In genomic region chr20:34663213-34663943, GRCh38 we compare ENCODE assay signal across 24 cellular contexts. TPM values are rescaled to one million over a fixed set of nuclear protein-coding genes. Genes with fewer than 3 reads are reported as not detected.
A peak's percentile ranks its signal among the peaks of the same experiment; 100 is the strongest.
DNase-seq lines count a peak whose midpoint lies in the region; TF ChIP-seq lines count a peak whose summit lies in the region.
"Had no signal": no experiment of that assay in that cellular context is flagged by ENCODE, and none has a peak within 500 bp of the region (broad histone marks: within the 10 kb centered on the region; RNA-seq: fewer than 3 reads in every experiment).

No MANE protein-coding gene starts in this region.

- DNase-seq in AG10803 (ENCODE audit: low read depth): peak; percentile 67
- DNase-seq in HEK293T (ENCODE audit: extremely low spot score): peak; percentile 26
- DNase-seq in NOMO-1 (lab: John Stamatoyannopoulos, UW; ENCODE audit: unreplicated experiment in 2 of 2): peak; percentile 70 to 93
- peak; percentile 90 for DNase-seq in fibroblast of villous mesenchyme (ENCODE audit: low read depth)
- DNase-seq in GOT3 (lab: John Stamatoyannopoulos, UW): no peak
- no peak for DNase-seq in superior temporal gyrus (ENCODE audit: extremely low spot score)
- no peak for DNase-seq in amniotic stem cell (lab: John Stamatoyannopoulos, UW)
- no peak for DNase-seq in activated CD8-positive, alpha-beta memory T cell treated with anti-CD3 and anti-CD28 coated beads, Interleukin-2, amount 50 U/mL, for 4 hours
- DNase-seq: activated CD4-positive, alpha-beta memory T cell treated with anti-CD3 and anti-CD28 coated beads, Interleukin-2, amount 10 ng/mL, durations not matched to agents 7 days and 5 days; activated CD4-positive, alpha-beta T cell treated with anti-CD3 and anti-CD28 coated beads for 1 hour; anterior cingulate cortex; Calu3; cortex of kidney; hypothalamus; immature natural killer cell; NCI-H1417 treated with DMSO at 0.1 percent for 48 hours; NCI-H526 treated with DMSO at 0.1 percent for 48 hours; psoas muscle; RPMI8226; sigmoid colon; stimulated activated CD4-positive, alpha-beta T cell treated with anti-CD3 and anti-CD28 coated beads, Interleukin-4, amount 100 ng/mL, for 4 hours; substantia nigra; upper lobe of left lung had no signal

- H3K4me3 ChIP-seq in AG10803 (ENCODE audit: low read length) (no peak overlapping the region), fibroblast of villous mesenchyme (ENCODE audit: low read depth, low read length) (no peak overlapping the region)
- H3K4me3 ChIP-seq: psoas muscle, sigmoid colon, SK-N-MC, upper lobe of left lung had no signal

- POLR2A ChIA-PET in HEK293T (lab: Yijun Ruan, JAX): interaction anchor here (0.9 to 1.1 kb wide), 2 partner anchors 10 to 13 kb away, joined by 3 to 4 read pairs; no protein-coding TSS in a partner anchor

- CTCF ChIA-PET in HEK293T (lab: Yijun Ruan, JAX): interaction anchor here (0.6 kb wide), 1 partner anchor 32 kb away, joined by 6 read pairs; no protein-coding TSS in a partner anchor

- TF ChIP-seq CTCF in AG10803 (conservative IDR thresholded peaks at IDR 0.05; ENCODE audit: low read length) (no peak), fibroblast of villous mesenchyme (IDR thresholded peaks at IDR 0.05; ENCODE audit: insufficient read depth, low read depth, low read length) (no peak)

TF ChIP-seq in HEK293T, 16 proteins besides CTCF, POLR2A, EP300 and RAD21:
- TF ChIP-seq PKNOX1 (IDR thresholded peaks at IDR 0.05) (peak; percentile 83), SP1 (IDR thresholded peaks at IDR 0.05) (no peak), BHLHE40 (IDR thresholded peaks at IDR 0.05; ENCODE audit: borderline replicate concordance) (no peak)

RNA-seq across cellular contexts. Expression of gene PIGU, which starts 13.5 kb away (rescaled TPM):
- 10.0 and 13.0 TPM in 2 replicates for total RNA-seq in fibroblast of villous mesenchyme

RNA-seq across cellular contexts. Expression of gene TP53INP2, which starts 40.8 kb away (rescaled TPM):
- total RNA-seq in fibroblast of villous mesenchyme: 4.2 and 4.3 TPM in 2 replicates

Comparison
In these comparisons a context has a peak if more than half of its experiments do, and no peak if none do; other contexts are left out.
1. DNase-seq: peak in AG10803 (single experiment), HEK293T (single experiment), NOMO-1 (2 of 2) and fibroblast of villous mesenchyme (single experiment); none in GOT3 (single experiment), superior temporal gyrus (single experiment), amniotic stem cell (single experiment) and activated CD8-positive, alpha-beta memory T cell treated with anti-CD3 and anti-CD28 coated beads, Interleukin-2, amount 50 U/mL, for 4 hours (single experiment).